In the genomic region with DNA sequence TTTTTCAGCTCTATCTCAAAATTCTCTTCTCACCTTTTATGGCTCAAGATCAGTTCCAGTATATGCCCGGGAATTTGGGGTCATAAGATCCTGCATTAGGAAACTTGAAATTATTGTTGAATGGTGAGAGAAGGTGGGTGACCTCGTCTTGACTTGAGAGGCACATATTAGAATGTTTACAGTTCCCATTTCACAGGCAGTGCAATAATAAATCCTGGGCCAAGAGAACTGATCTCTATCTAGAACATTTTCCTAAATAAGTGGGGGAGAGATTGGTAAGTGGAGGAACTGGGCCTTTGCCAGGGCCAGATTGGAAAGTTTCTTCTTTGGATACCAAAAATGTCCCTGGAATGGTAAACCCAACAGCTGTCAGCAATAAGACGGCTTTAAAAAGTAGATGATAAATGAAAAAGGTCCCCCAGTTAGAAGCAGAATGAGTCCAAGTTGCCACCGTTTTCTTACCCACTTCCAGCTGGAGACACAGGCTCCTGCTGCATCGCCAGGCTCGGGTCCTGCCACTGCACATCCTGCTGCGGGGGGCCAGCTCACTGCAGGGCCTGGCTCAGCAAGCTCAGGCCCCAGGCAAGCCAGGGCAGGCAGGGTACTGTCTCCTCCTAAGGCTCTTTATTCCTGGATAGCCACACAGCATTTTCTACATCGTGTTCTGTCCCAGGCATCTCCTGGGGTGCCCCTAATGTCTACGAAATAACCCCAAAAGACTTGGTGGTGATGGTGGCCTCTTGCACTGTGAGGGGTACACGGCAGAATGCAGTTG, we compare ENCODE assay signal across 1 cellular context.
TF ChIP-seq lines count a peak whose summit lies in the region.

No MANE protein-coding gene starts in this region.

TF ChIP-seq in H1, 55 proteins besides CTCF, POLR2A, EP300 and RAD21:
- TF ChIP-seq GTF2F1 (IDR thresholded peaks at IDR 0.05; ENCODE audit: borderline replicate concordance, low read depth, low read length) (no peak), CREB1 (IDR thresholded peaks at IDR 0.05) (no peak), SIX5 (IDR thresholded peaks at IDR 0.05; ENCODE audit: low read depth, low read length) (no peak), ZNF274 (IDR thresholded peaks at IDR 0.05; ENCODE audit: borderline replicate concordance, extremely low read depth, low read length) (no peak), BRCA1 (IDR thresholded peaks at IDR 0.05; ENCODE audit: low read depth, low read length) (no peak), TBP (IDR thresholded peaks at IDR 0.05; ENCODE audit: low read depth, low read length) (no peak), SUZ12 (IDR thresholded peaks at IDR 0.05; ENCODE audit: low read length) (no peak), HDAC6 (IDR thresholded peaks at IDR 0.05; ENCODE audit: low read depth, low read length) (no peak), CTBP2 (IDR thresholded peaks at IDR 0.05; ENCODE audit: borderline replicate concordance, insufficient read depth, insufficient read length, low read length) (no peak), POU5F1 (IDR thresholded peaks at IDR 0.05; ENCODE audit: low read depth, low read length) (no peak), BCL11A (IDR thresholded peaks at IDR 0.05; ENCODE audit: low read depth in 2 of 2, low read length in 2 of 2) (no peak), KDM1A (IDR thresholded peaks at IDR 0.05; ENCODE audit: borderline replicate concordance, low read length) (no peak), NANOG (IDR thresholded peaks at IDR 0.05; ENCODE audit: insufficient read depth, low read depth, low read length, poor library complexity, severe bottlenecking) (no peak), SP2 (IDR thresholded peaks at IDR 0.05; ENCODE audit: low read length) (no peak), NRF1 (IDR thresholded peaks at IDR 0.05; ENCODE audit: low read depth, low read length) (no peak)
- TF ChIP-seq, protein P1, sequence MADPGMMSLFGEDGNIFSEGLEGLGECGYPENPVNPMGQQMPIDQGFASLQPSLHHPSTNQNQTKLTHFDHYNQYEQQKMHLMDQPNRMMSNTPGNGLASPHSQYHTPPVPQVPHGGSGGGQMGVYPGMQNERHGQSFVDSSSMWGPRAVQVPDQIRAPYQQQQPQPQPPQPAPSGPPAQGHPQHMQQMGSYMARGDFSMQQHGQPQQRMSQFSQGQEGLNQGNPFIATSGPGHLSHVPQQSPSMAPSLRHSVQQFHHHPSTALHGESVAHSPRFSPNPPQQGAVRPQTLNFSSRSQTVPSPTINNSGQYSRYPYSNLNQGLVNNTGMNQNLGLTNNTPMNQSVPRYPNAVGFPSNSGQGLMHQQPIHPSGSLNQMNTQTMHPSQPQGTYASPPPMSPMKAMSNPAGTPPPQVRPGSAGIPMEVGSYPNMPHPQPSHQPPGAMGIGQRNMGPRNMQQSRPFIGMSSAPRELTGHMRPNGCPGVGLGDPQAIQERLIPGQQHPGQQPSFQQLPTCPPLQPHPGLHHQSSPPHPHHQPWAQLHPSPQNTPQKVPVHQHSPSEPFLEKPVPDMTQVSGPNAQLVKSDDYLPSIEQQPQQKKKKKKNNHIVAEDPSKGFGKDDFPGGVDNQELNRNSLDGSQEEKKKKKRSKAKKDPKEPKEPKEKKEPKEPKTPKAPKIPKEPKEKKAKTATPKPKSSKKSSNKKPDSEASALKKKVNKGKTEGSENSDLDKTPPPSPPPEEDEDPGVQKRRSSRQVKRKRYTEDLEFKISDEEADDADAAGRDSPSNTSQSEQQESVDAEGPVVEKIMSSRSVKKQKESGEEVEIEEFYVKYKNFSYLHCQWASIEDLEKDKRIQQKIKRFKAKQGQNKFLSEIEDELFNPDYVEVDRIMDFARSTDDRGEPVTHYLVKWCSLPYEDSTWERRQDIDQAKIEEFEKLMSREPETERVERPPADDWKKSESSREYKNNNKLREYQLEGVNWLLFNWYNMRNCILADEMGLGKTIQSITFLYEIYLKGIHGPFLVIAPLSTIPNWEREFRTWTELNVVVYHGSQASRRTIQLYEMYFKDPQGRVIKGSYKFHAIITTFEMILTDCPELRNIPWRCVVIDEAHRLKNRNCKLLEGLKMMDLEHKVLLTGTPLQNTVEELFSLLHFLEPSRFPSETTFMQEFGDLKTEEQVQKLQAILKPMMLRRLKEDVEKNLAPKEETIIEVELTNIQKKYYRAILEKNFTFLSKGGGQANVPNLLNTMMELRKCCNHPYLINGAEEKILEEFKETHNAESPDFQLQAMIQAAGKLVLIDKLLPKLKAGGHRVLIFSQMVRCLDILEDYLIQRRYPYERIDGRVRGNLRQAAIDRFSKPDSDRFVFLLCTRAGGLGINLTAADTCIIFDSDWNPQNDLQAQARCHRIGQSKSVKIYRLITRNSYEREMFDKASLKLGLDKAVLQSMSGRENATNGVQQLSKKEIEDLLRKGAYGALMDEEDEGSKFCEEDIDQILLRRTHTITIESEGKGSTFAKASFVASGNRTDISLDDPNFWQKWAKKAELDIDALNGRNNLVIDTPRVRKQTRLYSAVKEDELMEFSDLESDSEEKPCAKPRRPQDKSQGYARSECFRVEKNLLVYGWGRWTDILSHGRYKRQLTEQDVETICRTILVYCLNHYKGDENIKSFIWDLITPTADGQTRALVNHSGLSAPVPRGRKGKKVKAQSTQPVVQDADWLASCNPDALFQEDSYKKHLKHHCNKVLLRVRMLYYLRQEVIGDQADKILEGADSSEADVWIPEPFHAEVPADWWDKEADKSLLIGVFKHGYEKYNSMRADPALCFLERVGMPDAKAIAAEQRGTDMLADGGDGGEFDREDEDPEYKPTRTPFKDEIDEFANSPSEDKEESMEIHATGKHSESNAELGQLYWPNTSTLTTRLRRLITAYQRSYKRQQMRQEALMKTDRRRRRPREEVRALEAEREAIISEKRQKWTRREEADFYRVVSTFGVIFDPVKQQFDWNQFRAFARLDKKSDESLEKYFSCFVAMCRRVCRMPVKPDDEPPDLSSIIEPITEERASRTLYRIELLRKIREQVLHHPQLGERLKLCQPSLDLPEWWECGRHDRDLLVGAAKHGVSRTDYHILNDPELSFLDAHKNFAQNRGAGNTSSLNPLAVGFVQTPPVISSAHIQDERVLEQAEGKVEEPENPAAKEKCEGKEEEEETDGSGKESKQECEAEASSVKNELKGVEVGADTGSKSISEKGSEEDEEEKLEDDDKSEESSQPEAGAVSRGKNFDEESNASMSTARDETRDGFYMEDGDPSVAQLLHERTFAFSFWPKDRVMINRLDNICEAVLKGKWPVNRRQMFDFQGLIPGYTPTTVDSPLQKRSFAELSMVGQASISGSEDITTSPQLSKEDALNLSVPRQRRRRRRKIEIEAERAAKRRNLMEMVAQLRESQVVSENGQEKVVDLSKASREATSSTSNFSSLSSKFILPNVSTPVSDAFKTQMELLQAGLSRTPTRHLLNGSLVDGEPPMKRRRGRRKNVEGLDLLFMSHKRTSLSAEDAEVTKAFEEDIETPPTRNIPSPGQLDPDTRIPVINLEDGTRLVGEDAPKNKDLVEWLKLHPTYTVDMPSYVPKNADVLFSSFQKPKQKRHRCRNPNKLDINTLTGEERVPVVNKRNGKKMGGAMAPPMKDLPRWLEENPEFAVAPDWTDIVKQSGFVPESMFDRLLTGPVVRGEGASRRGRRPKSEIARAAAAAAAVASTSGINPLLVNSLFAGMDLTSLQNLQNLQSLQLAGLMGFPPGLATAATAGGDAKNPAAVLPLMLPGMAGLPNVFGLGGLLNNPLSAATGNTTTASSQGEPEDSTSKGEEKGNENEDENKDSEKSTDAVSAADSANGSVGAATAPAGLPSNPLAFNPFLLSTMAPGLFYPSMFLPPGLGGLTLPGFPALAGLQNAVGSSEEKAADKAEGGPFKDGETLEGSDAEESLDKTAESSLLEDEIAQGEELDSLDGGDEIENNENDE (IDR thresholded peaks at IDR 0.05; ENCODE audit: insufficient replicate concordance, low read length), result no peak
- TF ChIP-seq, protein P2, sequence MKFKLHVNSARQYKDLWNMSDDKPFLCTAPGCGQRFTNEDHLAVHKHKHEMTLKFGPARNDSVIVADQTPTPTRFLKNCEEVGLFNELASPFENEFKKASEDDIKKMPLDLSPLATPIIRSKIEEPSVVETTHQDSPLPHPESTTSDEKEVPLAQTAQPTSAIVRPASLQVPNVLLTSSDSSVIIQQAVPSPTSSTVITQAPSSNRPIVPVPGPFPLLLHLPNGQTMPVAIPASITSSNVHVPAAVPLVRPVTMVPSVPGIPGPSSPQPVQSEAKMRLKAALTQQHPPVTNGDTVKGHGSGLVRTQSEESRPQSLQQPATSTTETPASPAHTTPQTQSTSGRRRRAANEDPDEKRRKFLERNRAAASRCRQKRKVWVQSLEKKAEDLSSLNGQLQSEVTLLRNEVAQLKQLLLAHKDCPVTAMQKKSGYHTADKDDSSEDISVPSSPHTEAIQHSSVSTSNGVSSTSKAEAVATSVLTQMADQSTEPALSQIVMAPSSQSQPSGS (IDR thresholded peaks at IDR 0.05; ENCODE audit: low read length), result no peak
